1 cellular context compared by ENCODE assay signal in the genomic region with DNA sequence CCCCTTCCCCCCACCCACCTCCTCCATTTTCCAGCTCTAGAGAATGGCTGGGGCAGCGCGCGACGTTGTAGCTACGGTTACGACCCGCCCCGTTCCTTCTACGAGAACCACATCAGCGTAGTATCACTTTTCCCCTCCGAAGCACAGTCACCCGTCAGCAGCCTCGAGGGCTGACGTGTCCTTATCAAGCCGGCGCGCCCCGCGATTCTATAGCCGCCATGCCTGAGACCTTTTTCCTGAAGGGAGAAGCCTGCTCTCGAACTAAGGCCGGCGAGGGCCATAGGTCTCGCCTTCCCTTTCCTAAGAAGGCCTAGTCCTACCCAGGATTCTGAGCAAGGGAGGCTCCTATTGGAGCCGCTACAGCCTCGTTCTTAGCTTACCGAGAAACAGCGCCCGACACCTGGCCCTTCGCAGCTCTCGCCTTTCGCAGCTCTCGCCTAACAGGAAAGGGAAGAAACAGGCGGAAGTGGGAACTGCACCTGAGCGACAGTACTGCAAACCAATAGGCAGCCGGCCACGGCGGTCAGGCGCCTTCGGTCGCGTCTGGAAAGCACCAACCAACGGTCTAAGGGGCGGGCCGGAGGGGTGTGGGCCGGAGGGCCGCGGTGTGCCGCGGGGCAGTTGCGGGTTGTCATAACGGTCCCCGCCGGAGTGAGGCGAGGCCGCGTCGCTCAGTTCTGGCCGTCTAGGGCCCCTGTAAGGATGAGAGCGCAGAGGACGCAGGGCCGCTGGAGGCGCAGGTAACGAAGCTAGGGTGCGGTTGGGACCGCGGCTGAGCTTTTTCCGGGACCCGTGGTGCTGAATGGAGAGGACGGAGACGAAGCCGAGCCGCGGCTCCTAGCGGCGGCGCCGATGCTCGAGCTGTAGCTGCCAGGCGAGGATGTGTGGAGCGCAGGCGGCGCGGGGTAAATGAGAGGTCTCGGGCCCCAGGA.
TF ChIP-seq lines count a peak whose summit lies in the region.

Gene MGAT2 (plus strand): TSS at position 618 of the 932 bp plus-strand sequence. CDS start 470 bp downstream, outside the sequence.
Gene RPL36AL (minus strand): TSS at position 445 of the 932 bp plus-strand sequence. CDS start 1,522 bp downstream, outside the sequence.

TF ChIP-seq in HepG2, 621 proteins besides CTCF, POLR2A, EP300 and RAD21 (continued from another document and continues in another):
- no peak for TF ChIP-seq TERF1 (CRISPR knock-in tag; IDR thresholded peaks at IDR 0.05)
- peak; percentile 82 for TF ChIP-seq KLF6 (CRISPR knock-in tag; IDR thresholded peaks at IDR 0.05)
- peak; percentile 70 for TF ChIP-seq AGO2 (optimal IDR thresholded peaks at IDR 0.05; ENCODE audit: low read depth, low read length)
- TF ChIP-seq PHF20 (CRISPR knock-in tag; IDR thresholded peaks at IDR 0.05): peak; percentile 71
- TF ChIP-seq ZNF580 (CRISPR knock-in tag; IDR thresholded peaks at IDR 0.05; ENCODE audit: borderline replicate concordance, low read depth): peak; percentile 78; the same call in 1 of the 2 replicates
- TF ChIP-seq CREB1 (IDR thresholded peaks at IDR 0.05): peak; percentile 70
- peak; percentile 78 for TF ChIP-seq CREB1 (CRISPR knock-in tag; IDR thresholded peaks at IDR 0.05)
- TF ChIP-seq ZNF350 (CRISPR knock-in tag; IDR thresholded peaks at IDR 0.05; ENCODE audit: borderline replicate concordance, low read depth): peak; percentile 72
- 0 out of 2 replicates have a peak, but pooled peaks have one; percentile 52 for TF ChIP-seq ZNF670 (CRISPR knock-in tag; IDR thresholded peaks at IDR 0.05; ENCODE audit: borderline replicate concordance)
- TF ChIP-seq ZNF781 (CRISPR knock-in tag; IDR thresholded peaks at IDR 0.05; ENCODE audit: borderline replicate concordance, not compliant biosample characterization): peak; percentile 78
- TF ChIP-seq ONECUT2 (CRISPR knock-in tag; IDR thresholded peaks at IDR 0.05): no peak
- no peak for TF ChIP-seq CENPBD1 (CRISPR knock-in tag; IDR thresholded peaks at IDR 0.05; ENCODE audit: borderline replicate concordance, low read depth)
- TF ChIP-seq GMEB2 (CRISPR knock-in tag; IDR thresholded peaks at IDR 0.05; ENCODE audit: low read depth): no peak
- no peak; the same call in 1 of the 2 replicates for TF ChIP-seq MTA1 (CRISPR knock-in tag; IDR thresholded peaks at IDR 0.05; ENCODE audit: borderline replicate concordance)
- TF ChIP-seq SRSF1 (optimal IDR thresholded peaks at IDR 0.05; ENCODE audit: low read depth, low read length): peak; percentile 28
- TF ChIP-seq, protein P1, sequence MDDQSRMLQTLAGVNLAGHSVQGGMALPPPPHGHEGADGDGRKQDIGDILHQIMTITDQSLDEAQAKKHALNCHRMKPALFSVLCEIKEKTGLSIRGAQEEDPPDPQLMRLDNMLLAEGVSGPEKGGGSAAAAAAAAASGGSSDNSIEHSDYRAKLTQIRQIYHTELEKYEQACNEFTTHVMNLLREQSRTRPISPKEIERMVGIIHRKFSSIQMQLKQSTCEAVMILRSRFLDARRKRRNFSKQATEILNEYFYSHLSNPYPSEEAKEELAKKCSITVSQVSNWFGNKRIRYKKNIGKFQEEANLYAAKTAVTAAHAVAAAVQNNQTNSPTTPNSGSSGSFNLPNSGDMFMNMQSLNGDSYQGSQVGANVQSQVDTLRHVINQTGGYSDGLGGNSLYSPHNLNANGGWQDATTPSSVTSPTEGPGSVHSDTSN (CRISPR knock-in tag; IDR thresholded peaks at IDR 0.05; ENCODE audit: borderline replicate concordance): peak; percentile 93
- TF ChIP-seq NFAT5 (CRISPR knock-in tag; IDR thresholded peaks at IDR 0.05): peak; percentile 24; the same call in 1 of the 2 replicates
- peak; percentile 40 for TF ChIP-seq PHF5A (CRISPR knock-in tag; IDR thresholded peaks at IDR 0.05; ENCODE audit: low read depth, unreplicated experiment)
- peak; percentile 85; the same call in 1 of the 2 replicates for TF ChIP-seq KAT7 (CRISPR knock-in tag; IDR thresholded peaks at IDR 0.05; ENCODE audit: borderline replicate concordance)
- TF ChIP-seq, protein P2, sequence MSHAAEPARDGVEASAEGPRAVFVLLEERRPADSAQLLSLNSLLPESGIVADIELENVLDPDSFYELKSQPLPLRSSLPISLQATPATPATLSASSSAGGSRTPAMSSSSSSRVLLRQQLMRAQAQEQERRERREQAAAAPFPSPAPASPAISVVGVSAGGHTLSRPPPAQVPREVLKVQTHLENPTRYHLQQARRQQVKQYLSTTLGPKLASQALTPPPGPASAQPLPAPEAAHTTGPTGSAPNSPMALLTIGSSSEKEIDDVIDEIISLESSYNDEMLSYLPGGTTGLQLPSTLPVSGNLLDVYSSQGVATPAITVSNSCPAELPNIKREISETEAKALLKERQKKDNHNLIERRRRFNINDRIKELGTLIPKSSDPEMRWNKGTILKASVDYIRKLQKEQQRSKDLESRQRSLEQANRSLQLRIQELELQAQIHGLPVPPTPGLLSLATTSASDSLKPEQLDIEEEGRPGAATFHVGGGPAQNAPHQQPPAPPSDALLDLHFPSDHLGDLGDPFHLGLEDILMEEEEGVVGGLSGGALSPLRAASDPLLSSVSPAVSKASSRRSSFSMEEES (CRISPR knock-in tag; IDR thresholded peaks at IDR 0.05): peak; percentile 88
- peak; percentile 90 for TF ChIP-seq DMAP1 (CRISPR knock-in tag; IDR thresholded peaks at IDR 0.05)
- TF ChIP-seq SALL1 (CRISPR knock-in tag; IDR thresholded peaks at IDR 0.05): peak; percentile 60
- TF ChIP-seq ZSCAN5A (CRISPR knock-in tag; IDR thresholded peaks at IDR 0.05; ENCODE audit: borderline replicate concordance): peak; percentile 73; the same call in 1 of the 2 replicates
- TF ChIP-seq SATB2 (CRISPR knock-in tag; IDR thresholded peaks at IDR 0.05): 0 out of 2 replicates have a peak, but pooled peaks have one; percentile 55
- TF ChIP-seq, protein P3, sequence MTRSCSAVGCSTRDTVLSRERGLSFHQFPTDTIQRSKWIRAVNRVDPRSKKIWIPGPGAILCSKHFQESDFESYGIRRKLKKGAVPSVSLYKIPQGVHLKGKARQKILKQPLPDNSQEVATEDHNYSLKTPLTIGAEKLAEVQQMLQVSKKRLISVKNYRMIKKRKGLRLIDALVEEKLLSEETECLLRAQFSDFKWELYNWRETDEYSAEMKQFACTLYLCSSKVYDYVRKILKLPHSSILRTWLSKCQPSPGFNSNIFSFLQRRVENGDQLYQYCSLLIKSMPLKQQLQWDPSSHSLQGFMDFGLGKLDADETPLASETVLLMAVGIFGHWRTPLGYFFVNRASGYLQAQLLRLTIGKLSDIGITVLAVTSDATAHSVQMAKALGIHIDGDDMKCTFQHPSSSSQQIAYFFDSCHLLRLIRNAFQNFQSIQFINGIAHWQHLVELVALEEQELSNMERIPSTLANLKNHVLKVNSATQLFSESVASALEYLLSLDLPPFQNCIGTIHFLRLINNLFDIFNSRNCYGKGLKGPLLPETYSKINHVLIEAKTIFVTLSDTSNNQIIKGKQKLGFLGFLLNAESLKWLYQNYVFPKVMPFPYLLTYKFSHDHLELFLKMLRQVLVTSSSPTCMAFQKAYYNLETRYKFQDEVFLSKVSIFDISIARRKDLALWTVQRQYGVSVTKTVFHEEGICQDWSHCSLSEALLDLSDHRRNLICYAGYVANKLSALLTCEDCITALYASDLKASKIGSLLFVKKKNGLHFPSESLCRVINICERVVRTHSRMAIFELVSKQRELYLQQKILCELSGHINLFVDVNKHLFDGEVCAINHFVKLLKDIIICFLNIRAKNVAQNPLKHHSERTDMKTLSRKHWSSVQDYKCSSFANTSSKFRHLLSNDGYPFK (CRISPR knock-in tag; IDR thresholded peaks at IDR 0.05; ENCODE audit: borderline replicate concordance): peak; percentile 79; the same call in 1 of the 2 replicates
- TF ChIP-seq PCBP1 (IDR thresholded peaks at IDR 0.05; ENCODE audit: borderline replicate concordance, low read depth, low read length): no peak
- TF ChIP-seq FOSL2 (CRISPR knock-in tag; IDR thresholded peaks at IDR 0.05): peak; percentile 19
- TF ChIP-seq SIN3B (IDR thresholded peaks at IDR 0.05; ENCODE audit: low read length): 0 out of 2 replicates have a peak, but pooled peaks have one; percentile 25
- TF ChIP-seq HDAC1 (CRISPR knock-in tag; IDR thresholded peaks at IDR 0.05): peak; percentile 66
- no peak for TF ChIP-seq CBX1 (IDR thresholded peaks at IDR 0.05; ENCODE audit: low read depth)
- no peak for TF ChIP-seq ZNF562 (CRISPR knock-in tag; IDR thresholded peaks at IDR 0.05; ENCODE audit: borderline replicate concordance)
- TF ChIP-seq ARNT2 (CRISPR knock-in tag; IDR thresholded peaks at IDR 0.05; ENCODE audit: low read depth): peak; percentile 62; the same call in 1 of the 2 replicates
- TF ChIP-seq CBFB (CRISPR knock-in tag; IDR thresholded peaks at IDR 0.05): peak; percentile 59; the same call in 1 of the 2 replicates
- TF ChIP-seq PRPF4 (IDR thresholded peaks at IDR 0.05; ENCODE audit: low read depth, low read length, poor library complexity, severe bottlenecking): no peak
- peak; percentile 97 for TF ChIP-seq NFYB (CRISPR knock-in tag; IDR thresholded peaks at IDR 0.05)
- TF ChIP-seq ESRRA (CRISPR knock-in tag; IDR thresholded peaks at IDR 0.05; ENCODE audit: low read depth): peak; percentile 40; the same call in 1 of the 2 replicates
- peak; percentile 45; the same call in 1 of the 2 replicates for TF ChIP-seq ZNF263 (CRISPR knock-in tag; IDR thresholded peaks at IDR 0.05)
